1 cellular context compared by ENCODE assay signal in genomic region chr9:16143947-16144890, GRCh38.
TF ChIP-seq lines count a peak whose summit lies in the region.

No MANE protein-coding gene starts in this region.

TF ChIP-seq in IMR-90, 13 proteins besides CTCF, POLR2A, EP300 and RAD21:
- TF ChIP-seq MAZ (IDR thresholded peaks at IDR 0.05; ENCODE audit: borderline replicate concordance, low read depth, low read length) (no peak), FOS (IDR thresholded peaks at IDR 0.05; ENCODE audit: low read depth, low read length) (no peak), SMC3 (IDR thresholded peaks at IDR 0.05; ENCODE audit: low read depth, low read length) (no peak), BHLHE40 (IDR thresholded peaks at IDR 0.05; ENCODE audit: low read depth, low read length) (no peak), MXI1 (IDR thresholded peaks at IDR 0.05; ENCODE audit: borderline replicate concordance, low read depth, low read length) (no peak), NFE2L2 (IDR thresholded peaks at IDR 0.05; ENCODE audit: low read depth, low read length) (no peak), MAFK (IDR thresholded peaks at IDR 0.05; ENCODE audit: low read depth, low read length) (peak; percentile 33; the same call in 1 of the 2 replicates), CEBPB (IDR thresholded peaks at IDR 0.05; ENCODE audit: low read depth, low read length) (no peak)
